17 cellular contexts compared by ENCODE assay signal in genomic region chr16:84825896-84826557, GRCh38. TPM values are rescaled to one million over a fixed set of nuclear protein-coding genes. Genes with fewer than 3 reads are reported as not detected.
DNase-seq lines count a peak whose midpoint lies in the region; ATAC-seq and TF ChIP-seq lines count a peak whose summit lies in the region.
"Had no signal": no experiment of that assay in that cellular context is flagged by ENCODE, and none has a peak within 500 bp of the region (broad histone marks: within the 10 kb centered on the region; RNA-seq: fewer than 3 reads in every experiment).

No MANE protein-coding gene starts in this region.

- ATAC-seq in PC-3 (no peak), right cardiac atrium (no peak), HG03097 (IDR thresholded peaks at IDR 0.05; ENCODE audit: low FRiP score, unreplicated experiment) (no peak)

- 87% methylated on average over 8 of the region's 8 CpGs for WGBS in right cardiac atrium
- WGBS in sigmoid colon, 2 donors, result 87% methylated on average over 8 of the region's 8 CpGs
- 87 to 91% methylated on average over 8 of the region's 8 CpGs for WGBS in thyroid gland, 2 donors

- no peak overlapping the region for H3K4me2 ChIP-seq in PC-3 (ENCODE audit: low read length)

- H3K4me1 ChIP-seq in PC-3 (ENCODE audit: insufficient read depth, low read length) (peaks cover 19% of the 10 kb centered on the region), right cardiac atrium (ENCODE audit: control insufficient read depth, insufficient read depth, low read length) (peaks cover 5% of the 10 kb centered on the region), sigmoid colon (peaks cover 0 to 100% (median 97%) of the 10 kb centered on the region in 4 donors), thyroid gland (peaks cover 7 to 11% of the 10 kb centered on the region in 2 donors)

- POLR2A ChIA-PET in AG04450 (lab: Yijun Ruan, JAX) (interaction anchor here (0.6 to 1.9 kb wide), 4 partner anchors 14 to 84 kb away, joined by 4 to 6 read pairs (median 5); no protein-coding TSS in a partner anchor), PC-3 (lab: Charles Lee; ENCODE audit: unreplicated experiment) (no interaction called here)

- TF ChIP-seq CTCF in AG04450 (IDR thresholded peaks at IDR 0.05; ENCODE audit: low read depth, low read length), result no peak
- no peak for TF ChIP-seq CTCF in PC-3 (conservative IDR thresholded peaks at IDR 0.05; ENCODE audit: low read depth, low read length)
- TF ChIP-seq CTCF in sigmoid colon (IDR thresholded peaks at IDR 0.05), result no peak
- no peak for TF ChIP-seq CTCF in thyroid gland (IDR thresholded peaks at IDR 0.05)

- H3K9ac ChIP-seq in PC-3 (ENCODE audit: low read length), result no peak overlapping the region

- no peaks in the 10 kb centered on the region for H3K9me2 ChIP-seq in PC-3 (replicated peaks; ENCODE audit: low read length)

- TF ChIP-seq POLR2A in sigmoid colon (IDR thresholded peaks at IDR 0.05) (no peak), thyroid gland (IDR thresholded peaks at IDR 0.05) (no peak)

- H3K27ac ChIP-seq in AG04450 (ENCODE audit: low read depth, low read length) (peak overlapping the region; percentile 89), PC-3 (ENCODE audit: low read length) (no peak overlapping the region), right cardiac atrium (ENCODE audit: low read length) (peak overlapping the region; percentile 54), sigmoid colon (peak overlapping the region; percentile 96 to 100 (median 98)), thyroid gland (peak overlapping the region in 1 of 3 donors; percentile 56)
- H3K27ac ChIP-seq: thoracic aorta had no signal

- H3K36me3 ChIP-seq in PC-3 (ENCODE audit: low read depth, low read length) (no peaks in the 10 kb centered on the region), sigmoid colon (peaks cover 0 to 38% (median 0%) of the 10 kb centered on the region in 4 donors), thyroid gland (no peaks in the 10 kb centered on the region)
- H3K36me3 ChIP-seq: thoracic aorta had no signal

- intact Hi-C loops in PC-3 (cut with micrococcal nuclease), result no loop called here
- intact Hi-C loops in right cardiac atrium (cut with DNase I), result no loop called here
- intact Hi-C loops in sigmoid colon (cut with DNase I), result loop anchor here (10.0 kb wide), 1 partner anchor 531 kb away; the partner anchor contains the start of gene WFDC1
- intact Hi-C loops in thyroid gland (cut with DNase I), result no loop called here
- intact Hi-C loops in posterior vena cava (cut with DNase I), result no loop called here

- H3K9me3 ChIP-seq in AG04450 (ENCODE audit: control insufficient read depth, insufficient read depth, low read length) (no peaks in the 10 kb centered on the region), PC-3 (ENCODE audit: low read length) (no peaks in the 10 kb centered on the region), right cardiac atrium (ENCODE audit: control insufficient read depth, low read length) (no peaks in the 10 kb centered on the region), sigmoid colon (no peaks in the 10 kb centered on the region), thyroid gland (no peaks in the 10 kb centered on the region)
- H3K9me3 ChIP-seq: thoracic aorta had no signal

- no peak for DNase-seq in AG04450 (ENCODE audit: low read depth, low spot score)
- DNase-seq in PC-3, result peak; percentile 28
- DNase-seq in right cardiac atrium, result peak in 1 of 3 donors; percentile 36
- DNase-seq in sigmoid colon, result peak; percentile 89
- no peak for DNase-seq in DMS153 (lab: John Stamatoyannopoulos, UW)
- no peak for DNase-seq in thyroid gland
- DNase-seq in posterior vena cava (ENCODE audit: low spot score), result no peak
- DNase-seq: activated CD4-positive, alpha-beta T cell treated with anti-CD3 and anti-CD28 coated beads for 4 hours; activated T-cell treated with anti-CD3 and anti-CD28 coated beads, Interleukin-2, amount 50 U/mL, for 48 hours; anterior cingulate cortex; DMS53; H7; NCI-H1048; NCI-H345; T-helper 2 cell had no signal

- no peak overlapping the region for H2AFZ ChIP-seq in PC-3 (ENCODE audit: low read length)

- no peaks in the 10 kb centered on the region for H3F3A ChIP-seq in PC-3 (ENCODE audit: low read length, unreplicated experiment)

- H3K4me3 ChIP-seq in AG04450 (ENCODE audit: low read depth, low read length) (no peak overlapping the region), PC-3 (ENCODE audit: low read length) (no peak overlapping the region), right cardiac atrium (ENCODE audit: low read length) (no peak overlapping the region), sigmoid colon (peak overlapping the region; percentile 3 to 30 (median 10)), thyroid gland (replicated peaks in 1 of 3) (no peak overlapping the region)
- H3K4me3 ChIP-seq: thoracic aorta had no signal

- CTCF ChIA-PET in AG04450 (lab: Charles Lee), result interaction anchor here (0.6 to 0.9 kb wide), 3 partner anchors 26 to 126 kb away, joined by 3 read pairs; no protein-coding TSS in a partner anchor
- CTCF ChIA-PET in PC-3 (lab: Charles Lee), result no interaction called here

- H3K27me3 ChIP-seq in AG04450 (ENCODE audit: control insufficient read depth, insufficient read depth, low read length) (no peaks in the 10 kb centered on the region), PC-3 (ENCODE audit: low read length) (no peaks in the 10 kb centered on the region), right cardiac atrium (ENCODE audit: control insufficient read depth, insufficient read depth) (no peaks in the 10 kb centered on the region), sigmoid colon (no peaks in the 10 kb centered on the region), thyroid gland (no peaks in the 10 kb centered on the region)

- TF ChIP-seq EP300 in sigmoid colon (IDR thresholded peaks at IDR 0.05), result peak in 3 of 4 donors; percentile 5 to 84 (median 74)

- no peaks in the 10 kb centered on the region for H3K79me2 ChIP-seq in PC-3 (ENCODE audit: low read length)

- no peaks in the 10 kb centered on the region for H4K20me1 ChIP-seq in PC-3 (ENCODE audit: low read length)

- BruUV-seq in PC-3 (replicated peaks; lab: Mats Ljungman, UMichigan), result no TSS peak

RNA-seq across cellular contexts. Expression of gene CRISPLD2, which starts 6.2 kb away (rescaled TPM):
- 91.5 and 103 TPM in 2 replicates for polyA plus RNA-seq in AG04450 (2011; rRNA removed)
- polyA minus RNA-seq in AG04450 (2011; rRNA and poly(A)+ RNA removed), result 186 and 231 TPM in 2 replicates
- total RNA-seq in PC-3 (2014; rRNA removed), result 2.8 and 3.2 TPM in 2 replicates
- total RNA-seq in right cardiac atrium, result 10 to 100 TPM; 13.1 to 69.5 (median 29.2) TPM
- 12.7 TPM for polyA plus RNA-seq in right cardiac atrium
- total RNA-seq in sigmoid colon, result 100 to 1,000 TPM; 140 to 545 (median 260) TPM
- polyA plus RNA-seq in sigmoid colon, result 10 to 100 TPM in 1 of 3 donors, 1 to 10 TPM in 2; 3.0 to 27.3 (median 6.0) TPM
- total RNA-seq in thyroid gland, result 100 to 1,000 TPM in 2 of 4 donors, 10 to 100 TPM in 2; 48.0 to 261 (median 108) TPM
- 100 to 1,000 TPM; 259 to 311 TPM for total RNA-seq in posterior vena cava

Comparison
In these comparisons a context has a peak if more than half of its experiments do, and no peak if none do; other contexts are left out.
1. DNase-seq: peak in PC-3 (single experiment) and sigmoid colon (single experiment); none in AG04450 (single experiment), DMS153 (single experiment), thyroid gland (0 of 2) and posterior vena cava (single experiment).
2. H3K4me3 ChIP-seq: peak in sigmoid colon (4 of 4); none in AG04450 (single experiment), PC-3 (single experiment), right cardiac atrium (single experiment) and thyroid gland (0 of 3).